ENCODE assay signal across 13 cellular contexts in genomic region chr11:76781046-76781801, GRCh38. TPM values are rescaled to one million over a fixed set of nuclear protein-coding genes. Genes with fewer than 3 reads are reported as not detected.
DNase-seq lines count a peak whose midpoint lies in the region; ATAC-seq and TF ChIP-seq lines count a peak whose summit lies in the region.
"Had no signal": no experiment of that assay in that cellular context is flagged by ENCODE, and none has a peak within 500 bp of the region (broad histone marks: within the 10 kb centered on the region; RNA-seq: fewer than 3 reads in every experiment).

No MANE protein-coding gene starts in this region.

- H4K20me1 ChIP-seq in mammary epithelial cell (ENCODE audit: insufficient read depth, low read length) (peaks cover 4% of the 10 kb centered on the region), Karpas-422 (ENCODE audit: insufficient read depth, low read depth, low read length) (no peaks in the 10 kb centered on the region)

- peak; percentile 35 for TF ChIP-seq POLR2A in transverse colon (IDR thresholded peaks at IDR 0.05)

- intact Hi-C loops in mammary epithelial cell (cut with micrococcal nuclease) (loop anchor here (10.0 kb wide), 1 partner anchor 546 kb away; no protein-coding TSS in a partner anchor), transverse colon (cut with DNase I; ENCODE audit: low total_unique reads) (no loop called here)

- H3K4me1 ChIP-seq in mammary epithelial cell (ENCODE audit: insufficient read depth, low read length) = peaks cover 27% of the 10 kb centered on the region
- H3K4me1 ChIP-seq in liver (ENCODE audit: control insufficient read depth in 4 of 4, insufficient read depth in 4 of 4, low read length in 3 of 4) = peaks cover 4 to 34% (median 17%) of the 10 kb centered on the region in 4 donors
- peaks cover 7 to 37% (median 32%) of the 10 kb centered on the region in 4 donors for H3K4me1 ChIP-seq in transverse colon
- H3K4me1 ChIP-seq in Karpas-422 (ENCODE audit: low read length) = no peaks in the 10 kb centered on the region

- H3K4me2 ChIP-seq in mammary epithelial cell (ENCODE audit: insufficient read depth, low read depth, low read length) (peak overlapping the region; percentile 80), Karpas-422 (ENCODE audit: low read depth, low read length, poor library complexity, severe bottlenecking) (no peak overlapping the region)

- H3K27ac ChIP-seq in mammary epithelial cell (ENCODE audit: insufficient read depth, low read depth, low read length) (no peak overlapping the region), liver (ENCODE audit: low read depth in 1 of 2, low read length in 2 of 2) (no peak overlapping the region), transverse colon (peak overlapping the region; percentile 94 to 95 (median 95)), Karpas-422 (ENCODE audit: low read length) (no peak overlapping the region)

- peak overlapping the region; percentile 35 for H3K4me3 Mint-ChIP-seq in activated naive CD8-positive, alpha-beta T cell
- H3K4me3 Mint-ChIP-seq in activated naive CD8-positive, alpha-beta T cell treated with anti-CD3 and anti-CD28 coated beads, Interleukin-2, amount 50 U/mL, for 24 hours = no peak overlapping the region

- no peak overlapping the region for H2AFZ ChIP-seq in mammary epithelial cell (ENCODE audit: low read depth, low read length)
- H2AFZ ChIP-seq in Karpas-422 (ENCODE audit: low read length) = no peak overlapping the region

- H3K9me3 ChIP-seq in mammary epithelial cell (replicated peaks; ENCODE audit: insufficient read depth, low read length) = peaks cover 10% of the 10 kb centered on the region
- H3K9me3 ChIP-seq in liver (ENCODE audit: control insufficient read depth in 4 of 4, low read length in 3 of 4) = peaks cover 0 to 6% (median under 1%) of the 10 kb centered on the region in 4 donors
- peaks cover 8 to 13% of the 10 kb centered on the region in 2 donors for H3K9me3 ChIP-seq in transverse colon
- H3K9me3 ChIP-seq in Karpas-422 (ENCODE audit: low read length) = peaks cover 9% of the 10 kb centered on the region

- H3K4me1 Mint-ChIP-seq in activated naive CD8-positive, alpha-beta T cell (ENCODE audit: low read depth) = peaks cover 6% of the 10 kb centered on the region
- H3K4me1 Mint-ChIP-seq in activated naive CD8-positive, alpha-beta T cell treated with anti-CD3 and anti-CD28 coated beads, Interleukin-2, amount 50 U/mL, for 24 hours = peaks cover 16% of the 10 kb centered on the region

- H3K27me3 ChIP-seq in mammary epithelial cell (ENCODE audit: insufficient read depth, low read length) (no peaks in the 10 kb centered on the region), liver (ENCODE audit: control insufficient read depth in 4 of 4, insufficient read depth in 4 of 4, low read length in 3 of 4) (no peaks in the 10 kb centered on the region), transverse colon (peaks cover 6% of the 10 kb centered on the region), Karpas-422 (ENCODE audit: low read length) (no peaks in the 10 kb centered on the region)

- CTCF ChIA-PET in mammary epithelial cell (lab: Charles Lee; ENCODE audit: low non-redundant PET) = no interaction called here

- dilution Hi-C loops in mammary epithelial cell (cut with HindIII; ENCODE audit: low sequenced_read_pairs) = no loop called here

- BruUV-seq in mammary epithelial cell (replicated peaks; lab: Mats Ljungman, UMichigan) = no TSS peak

- TF ChIP-seq EP300 in transverse colon (IDR thresholded peaks at IDR 0.05; ENCODE audit: low read depth) = no peak

- in situ Hi-C loops in mammary epithelial cell (cut with MboI; ENCODE audit: low sequenced_read_pairs in 2 of 2) = no loop called here
- in situ Hi-C loops in transverse colon (cut with MboI; ENCODE audit: low pct_ligation_motif_present in 1 of 4, low pct_unique_long_range_greater_than_20kb in 1 of 4, low sequenced_read_pairs in 3 of 4) = no loop called here

- ATAC-seq in activated naive CD8-positive, alpha-beta T cell treated with anti-CD3 and anti-CD28 coated beads, Interleukin-2, amount 50 U/mL, for 24 hours = no peak
- ATAC-seq: PC-3 had no signal

- TF ChIP-seq RAD21 in liver (IDR thresholded peaks at IDR 0.05) = peak in 1 of 2 donors; percentile 3

- DNase-seq in activated naive CD8-positive, alpha-beta T cell treated with anti-CD3 and anti-CD28 coated beads, Interleukin-2, amount 50 U/mL, for 24 hours = no peak
- DNase-seq in mammary epithelial cell = no peak
- peak; percentile 75 for DNase-seq in transverse colon
- no peak for DNase-seq in effector CD4-positive, alpha-beta T cell
- DNase-seq in activated naive CD4-positive, alpha-beta T cell treated with Interleukin-2 at 50 U/mL for 16 hours = no peak
- no peak for DNase-seq in Karpas-422
- DNase-seq: effector CD8-positive, alpha-beta T cell; PC-3; stimulated activated CD4-positive, alpha-beta T cell treated with anti-CD3 and anti-CD28 coated beads, Interleukin-2, amount 100 ng/mL, for 24 hours; stimulated activated naive CD4-positive, alpha-beta T cell; T-helper 9 cell had no signal

- no peak overlapping the region for H3K27ac Mint-ChIP-seq in activated naive CD8-positive, alpha-beta T cell
- no peak overlapping the region for H3K27ac Mint-ChIP-seq in activated naive CD8-positive, alpha-beta T cell treated with anti-CD3 and anti-CD28 coated beads, Interleukin-2, amount 50 U/mL, for 24 hours

- 79% methylated on average over 8 of the region's 8 CpGs for WGBS in mammary epithelial cell (ENCODE audit: low coverage, missing lambda C conversion rate)
- WGBS in liver = 49% methylated on average over 8 of the region's 8 CpGs
- WGBS in transverse colon (ENCODE audit: low coverage in 1 of 2), 2 donors = 36 to 56% methylated on average over 2 to 8 of the region's 8 CpGs

- peaks cover 33% of the 10 kb centered on the region for H3K79me2 ChIP-seq in mammary epithelial cell (ENCODE audit: insufficient read depth, low read length)
- H3K79me2 ChIP-seq in Karpas-422 (ENCODE audit: low read length) = no peaks in the 10 kb centered on the region

- H3K9ac ChIP-seq in mammary epithelial cell (ENCODE audit: insufficient read depth, low read length) (no peak overlapping the region), liver (ENCODE audit: low read depth in 1 of 2, low read length in 2 of 2) (no peak overlapping the region), Karpas-422 (ENCODE audit: low read length) (no peak overlapping the region)

- no peaks in the 10 kb centered on the region for H3K9me2 ChIP-seq in Karpas-422 (replicated peaks; ENCODE audit: insufficient read depth, low read length)

- H3K4me3 ChIP-seq in mammary epithelial cell (replicated peaks in 1 of 3; ENCODE audit: insufficient read depth in 1 of 3, low read depth in 2 of 3, low read length in 3 of 3) (peak overlapping the region in 1 of 3 experiments; percentile 97), liver (ENCODE audit: low read depth in 1 of 3, low read length in 3 of 3) (peak overlapping the region in 1 of 3 donors; percentile 86), transverse colon (peak overlapping the region in 1 of 4 donors; percentile 92), Karpas-422 (ENCODE audit: low read length) (no peak overlapping the region)

- H3K36me3 ChIP-seq in mammary epithelial cell (ENCODE audit: insufficient read depth, low read length) (no peaks in the 10 kb centered on the region), liver (ENCODE audit: control insufficient read depth in 4 of 4, insufficient read depth in 3 of 4, low read depth in 1 of 4, low read length in 3 of 4) (no peaks in the 10 kb centered on the region), transverse colon (no peaks in the 10 kb centered on the region), Karpas-422 (ENCODE audit: insufficient read depth, low read length) (no peaks in the 10 kb centered on the region)

- peaks cover 13% of the 10 kb centered on the region for H3K9me3 Mint-ChIP-seq in activated naive CD8-positive, alpha-beta T cell (ENCODE audit: low read depth)
- H3K9me3 Mint-ChIP-seq in activated naive CD8-positive, alpha-beta T cell treated with anti-CD3 and anti-CD28 coated beads, Interleukin-2, amount 50 U/mL, for 24 hours = peaks cover 14% of the 10 kb centered on the region

- peaks cover 8% of the 10 kb centered on the region for H3K36me3 Mint-ChIP-seq in activated naive CD8-positive, alpha-beta T cell
- peaks cover 9% of the 10 kb centered on the region for H3K36me3 Mint-ChIP-seq in activated naive CD8-positive, alpha-beta T cell treated with anti-CD3 and anti-CD28 coated beads, Interleukin-2, amount 50 U/mL, for 24 hours (ENCODE audit: low read depth)

- peaks cover 19% of the 10 kb centered on the region for H3K27me3 Mint-ChIP-seq in activated naive CD8-positive, alpha-beta T cell
- peaks cover 64% of the 10 kb centered on the region for H3K27me3 Mint-ChIP-seq in activated naive CD8-positive, alpha-beta T cell treated with anti-CD3 and anti-CD28 coated beads, Interleukin-2, amount 50 U/mL, for 24 hours

- TF ChIP-seq CTCF in mammary epithelial cell (conservative IDR thresholded peaks at IDR 0.05 in 1 of 2, IDR thresholded peaks at IDR 0.05 in 1 of 2; ENCODE audit: extremely low read depth in 1 of 2, insufficient read depth in 1 of 2, low read depth in 1 of 2, low read length in 2 of 2) = no peak
- TF ChIP-seq CTCF in liver (IDR thresholded peaks at IDR 0.05; ENCODE audit: low read depth, low read length, missing input control) = no peak
- TF ChIP-seq CTCF in transverse colon (IDR thresholded peaks at IDR 0.05) = no peak

TF ChIP-seq in liver, 16 proteins besides CTCF, POLR2A, EP300 and RAD21 (continues in another document):
- TF ChIP-seq SP1 (IDR thresholded peaks at IDR 0.05) = peak; percentile 36
- TF ChIP-seq YY1 (IDR thresholded peaks at IDR 0.05) = peak; percentile 62
- TF ChIP-seq ZBTB33 (IDR thresholded peaks at IDR 0.05) = no peak
- TF ChIP-seq TAF1 (conservative IDR thresholded peaks at IDR 0.05) = no peak

RNA-seq across cellular contexts. Expression of gene TSKU, which starts 1.9 kb away (rescaled TPM):
- total RNA-seq in mammary epithelial cell (10 to 100 TPM; 41.3 to 49.6 TPM), liver (10 to 100 TPM in 1 of 2 donors, 1 to 10 TPM in 1; 3.3 to 33.7 TPM), transverse colon (10 to 100 TPM; 32.0 to 80.7 (median 63.4) TPM)
- polyA plus RNA-seq in mammary epithelial cell (51.9 TPM), liver (100 to 1,000 TPM in 1 of 2 donors, 10 to 100 TPM in 1; 58.3 to 492 TPM)
- polyA minus RNA-seq in mammary epithelial cell = 57.2 TPM
- total RNA-seq in Karpas-422 (2014; rRNA removed; shearing (Covaris generic); ENCODE audit: low replicate concordance) = not detected in 2 replicates

Comparison
In these comparisons a context has a peak if more than half of its experiments do, and no peak if none do; other contexts are left out.
1. H3K27ac ChIP-seq: peak in transverse colon (4 of 4); none in mammary epithelial cell (single experiment), liver (0 of 2) and Karpas-422 (single experiment).